ENCODE assay signal across 8 cellular contexts in genomic region chr4:185205073-185205472, GRCh38. TPM values are rescaled to one million over a fixed set of nuclear protein-coding genes. Genes with fewer than 3 reads are reported as not detected.
DNase-seq lines count a peak whose midpoint lies in the region; ATAC-seq and TF ChIP-seq lines count a peak whose summit lies in the region.
"Not testable (repeated sequence)": the region's sequence is repeated elsewhere in the genome, so short reads cannot be mapped to it uniquely, and the experiment has no call there.

No MANE protein-coding gene starts in this region.

- H3K4me3 Mint-ChIP-seq in CD4-positive, alpha-beta T cell: peak overlapping the region; percentile 92
- H3K4me3 Mint-ChIP-seq in activated T-cell treated with anti-CD3 and anti-CD28 coated beads, Interleukin-2, amount 50 U/mL, for 72 hours: peak overlapping the region; percentile 93 to 97
- H3K4me3 Mint-ChIP-seq in brain (peak overlapping the region; percentile 79 to 96 (median 90)), glutamatergic neuron (ENCODE audit: unreplicated experiment) (peak overlapping the region; percentile 18)

- TF ChIP-seq CTCF in CD4-positive, alpha-beta T cell (IDR thresholded peaks at IDR 0.05); SU-DHL-6 (IDR thresholded peaks at IDR 0.05; ENCODE audit: insufficient read depth, low read length, poor library complexity, severe bottlenecking); brain (conservative IDR thresholded peaks at IDR 0.05); glutamatergic neuron (IDR thresholded peaks at IDR 0.05; ENCODE audit: partially characterized antibody, unreplicated experiment); transverse colon (IDR thresholded peaks at IDR 0.05): not testable (repeated sequence)

- in situ Hi-C loops in GM23248 (cut with MboI): not testable (repeated sequence)
- in situ Hi-C loops in transverse colon (cut with MboI; ENCODE audit: low pct_ligation_motif_present in 1 of 4, low pct_unique_long_range_greater_than_20kb in 1 of 4, low sequenced_read_pairs in 3 of 4): loop anchor here in 1 of 4 donors (10.0 kb wide), 1 partner anchor 190 kb away; the partner anchor contains the start of genes ANKRD37 and LRP2BP

- not testable (repeated sequence) for ATAC-seq in CD4-positive, alpha-beta T cell (ENCODE audit: poor library complexity); activated T-cell treated with anti-CD3 and anti-CD28 coated beads, Interleukin-2, amount 50 U/mL, for 72 hours (replicated peaks in 1 of 2)

- peaks cover 25% of the 10 kb centered on the region for H3K36me3 Mint-ChIP-seq in CD4-positive, alpha-beta T cell (ENCODE audit: low read depth)
- H3K36me3 Mint-ChIP-seq in activated T-cell treated with anti-CD3 and anti-CD28 coated beads, Interleukin-2, amount 50 U/mL, for 72 hours (ENCODE audit: insufficient read depth in 2 of 2); brain; glutamatergic neuron (ENCODE audit: unreplicated experiment): not testable (repeated sequence)

- H3K9me3 Mint-ChIP-seq in CD4-positive, alpha-beta T cell; activated T-cell treated with anti-CD3 and anti-CD28 coated beads, Interleukin-2, amount 50 U/mL, for 72 hours; brain; glutamatergic neuron (ENCODE audit: unreplicated experiment): not testable (repeated sequence)

- H3K9me2 ChIP-seq in GM23248 (ENCODE audit: insufficient read depth); SU-DHL-6 (replicated peaks; ENCODE audit: insufficient read depth, low read length): not testable (repeated sequence)

- 78 to 79% methylated on average over 13 of the region's 13 CpGs for WGBS in GM23248 (ENCODE audit: low coverage in 1 of 2, low lambda C conversion rate in 2 of 2, missing lambda C conversion rate in 2 of 2), 2 experiments
- WGBS in transverse colon (ENCODE audit: low coverage in 1 of 2), 2 donors: 77 to 95% methylated on average over 10 to 13 of the region's 13 CpGs

- H3K27ac Mint-ChIP-seq in CD4-positive, alpha-beta T cell: peak overlapping the region; percentile 89
- not testable (repeated sequence) for H3K27ac Mint-ChIP-seq in activated T-cell treated with anti-CD3 and anti-CD28 coated beads, Interleukin-2, amount 50 U/mL, for 72 hours; glutamatergic neuron (ENCODE audit: unreplicated experiment)
- peak overlapping the region; percentile 90 to 96 (median 93) for H3K27ac Mint-ChIP-seq in brain

- not testable (repeated sequence) for TF ChIP-seq EP300 in transverse colon (IDR thresholded peaks at IDR 0.05; ENCODE audit: low read depth)

- H3F3A ChIP-seq in GM23248 (ENCODE audit: insufficient read depth) (peaks cover 25% of the 10 kb centered on the region), SU-DHL-6 (ENCODE audit: insufficient read depth) (peaks cover 26% of the 10 kb centered on the region)

- H3K4me1 ChIP-seq in GM23248 (ENCODE audit: insufficient read depth): peaks cover 18% of the 10 kb centered on the region
- peaks cover 16% of the 10 kb centered on the region for H3K4me1 ChIP-seq in neuron (ENCODE audit: insufficient read depth, low read length)
- peaks cover 13 to 30% (median 26%) of the 10 kb centered on the region in 4 donors for H3K4me1 ChIP-seq in transverse colon

- DNase-seq in CD4-positive, alpha-beta T cell; GM23248; activated T-cell treated with anti-CD3 and anti-CD28 coated beads, Interleukin-2, amount 50 U/mL, for 72 hours; glutamatergic neuron; transverse colon: not testable (repeated sequence)

- H4K20me1 ChIP-seq in GM23248 (ENCODE audit: insufficient read depth); SU-DHL-6 (ENCODE audit: low read depth, low read length): not testable (repeated sequence)

- not testable (repeated sequence) for H3K36me3 ChIP-seq in GM23248 (ENCODE audit: low read depth); SU-DHL-6 (ENCODE audit: low read length); neuron (ENCODE audit: insufficient read depth, low read length); transverse colon

- H3K27ac ChIP-seq in CD4-positive, alpha-beta T cell (ENCODE audit: low read depth, low read length); SU-DHL-6 (ENCODE audit: low read depth, low read length): not testable (repeated sequence)
- H3K27ac ChIP-seq in GM23248: peak overlapping the region; percentile 81; the same call in 1 of the 2 replicates
- peak overlapping the region; percentile 93 to 97 (median 96) for H3K27ac ChIP-seq in transverse colon

- H3K27me3 ChIP-seq in CD4-positive, alpha-beta T cell (ENCODE audit: control insufficient read depth, insufficient read depth, low read length); GM23248 (replicated peaks; ENCODE audit: insufficient read depth); SU-DHL-6 (ENCODE audit: low read length); neuron (ENCODE audit: insufficient read depth, low read length); transverse colon: not testable (repeated sequence)

- H3K4me2 ChIP-seq in GM23248 (ENCODE audit: unreplicated experiment) (peak overlapping the region; percentile 96), SU-DHL-6 (ENCODE audit: low read depth, low read length, poor library complexity, severe bottlenecking) (peak overlapping the region; percentile 99)

- H3K79me2 ChIP-seq in GM23248 (ENCODE audit: insufficient read depth): peaks cover 46% of the 10 kb centered on the region
- H3K79me2 ChIP-seq in SU-DHL-6 (ENCODE audit: insufficient read depth, low read length): peaks cover 39% of the 10 kb centered on the region

- intact Hi-C loops in CD4-positive, alpha-beta T cell (cut with DNase I, micrococcal nuclease): loop anchor here (2.0 to 10.0 kb wide), 7 partner anchors 192 to 1760 kb away; partner anchors contain the start of genes ACSL1 (in 1 of the 2), ANKRD37 (in 1 of the 2), CCDC110 (in 1 of the 2) and CDKN2AIP (in 1 of the 2)
- intact Hi-C loops in transverse colon (cut with DNase I; ENCODE audit: low total_unique reads): loop anchor here (5.0 kb wide), 1 partner anchor 192 kb away; the partner anchor contains the start of genes ANKRD37 and LRP2BP

- POLR2A ChIA-PET in CD4-positive, alpha-beta T cell (lab: Charles Lee): interaction anchor here (0.9 to 1.3 kb wide), 3 partner anchors 62 to 220 kb away, joined by 3 to 8 read pairs (median 6); partner anchors contain the start of genes ANKRD37, LRP2BP and SLC25A4

- H3K9me3 ChIP-seq in CD4-positive, alpha-beta T cell (ENCODE audit: control insufficient read depth, low read length); GM23248 (ENCODE audit: low read depth); SU-DHL-6 (ENCODE audit: insufficient read depth, low read length); neuron (ENCODE audit: low read length); transverse colon: not testable (repeated sequence)

- H3K4me3 ChIP-seq in GM23248 (peak overlapping the region; percentile 88; the same call in 1 of the 2 replicates), SU-DHL-6 (ENCODE audit: insufficient read depth, low read length, poor library complexity, severe bottlenecking) (peak overlapping the region; percentile 67), neuron (ENCODE audit: low read length) (peak overlapping the region; percentile 60)
- not testable (repeated sequence) for H3K4me3 ChIP-seq in transverse colon

- not testable (repeated sequence) for TF ChIP-seq POLR2A in transverse colon (IDR thresholded peaks at IDR 0.05)

- peak overlapping the region; percentile 92 for H3K9ac ChIP-seq in GM23248
- H3K9ac ChIP-seq in SU-DHL-6 (ENCODE audit: low read length): peak overlapping the region; percentile 81

- peaks cover 59% of the 10 kb centered on the region for H3K4me1 Mint-ChIP-seq in CD4-positive, alpha-beta T cell (ENCODE audit: low read depth)
- peaks cover 47% of the 10 kb centered on the region for H3K4me1 Mint-ChIP-seq in activated T-cell treated with anti-CD3 and anti-CD28 coated beads, Interleukin-2, amount 50 U/mL, for 72 hours (ENCODE audit: low read depth)
- H3K4me1 Mint-ChIP-seq in brain: peaks cover 48% of the 10 kb centered on the region
- not testable (repeated sequence) for H3K4me1 Mint-ChIP-seq in glutamatergic neuron (ENCODE audit: low read depth, unreplicated experiment)

- H2AFZ ChIP-seq in GM23248: peak overlapping the region; percentile 98
- H2AFZ ChIP-seq in SU-DHL-6 (ENCODE audit: low read depth, low read length, severe bottlenecking); neuron (ENCODE audit: low read depth, low read length): not testable (repeated sequence)

- not testable (repeated sequence) for H3K27me3 Mint-ChIP-seq in CD4-positive, alpha-beta T cell; activated T-cell treated with anti-CD3 and anti-CD28 coated beads, Interleukin-2, amount 50 U/mL, for 72 hours (ENCODE audit: low read depth); brain
- peaks cover 12% of the 10 kb centered on the region for H3K27me3 Mint-ChIP-seq in glutamatergic neuron (ENCODE audit: unreplicated experiment)

- CTCF ChIA-PET in CD4-positive, alpha-beta T cell (lab: Charles Lee): interaction anchor here (0.8 kb wide), 1 partner anchor 21 kb away, joined by 3 read pairs; no protein-coding TSS in a partner anchor

RNA-seq across cellular contexts. Expression of gene CFAP97, which starts 1.3 kb away (rescaled TPM):
- 10 to 100 TPM; 24.5 to 26.6 TPM for total RNA-seq in CD4-positive, alpha-beta T cell
- 44.0 and 46.3 TPM in 2 replicates for total RNA-seq in GM23248 (2014; rRNA removed; shearing (Covaris generic))
- polyA plus RNA-seq in GM23248 (2016; fragmentation: Nextera tagmentation; extraction: Ambion mirVana) (49.2 and 50.8 TPM in 2 replicates), brain (ENCODE audit: insufficient read depth, low read depth, low replicate concordance) (6.2 TPM)
- 10 to 100 TPM; 47.3 to 51.8 TPM for total RNA-seq in activated T-cell treated with anti-CD3 and anti-CD28 coated beads, Interleukin-2, amount 50 U/mL, for 72 hours
- total RNA-seq in glutamatergic neuron (ENCODE audit: unreplicated experiment) (28.4 TPM), transverse colon (10 to 100 TPM in 2 of 4 donors, 1 to 10 TPM in 2; 4.6 to 17.1 (median 9.3) TPM)

RNA-seq across cellular contexts. Expression of gene SNX25, which starts 4.3 kb away (rescaled TPM):
- 1 to 10 TPM; 7.9 to 9.1 TPM for total RNA-seq in CD4-positive, alpha-beta T cell
- total RNA-seq in GM23248 (2014; rRNA removed; shearing (Covaris generic)): 23.6 and 50.0 TPM in 2 replicates
- polyA plus RNA-seq in GM23248 (2016; fragmentation: Nextera tagmentation; extraction: Ambion mirVana): 7.1 and 8.2 TPM in 2 replicates
- total RNA-seq in activated T-cell treated with anti-CD3 and anti-CD28 coated beads, Interleukin-2, amount 50 U/mL, for 72 hours: 10 to 100 TPM; 15.8 to 17.9 TPM
- polyA plus RNA-seq in brain (ENCODE audit: insufficient read depth, low read depth, low replicate concordance): 2.2 TPM
- total RNA-seq in glutamatergic neuron (ENCODE audit: unreplicated experiment): 27.5 TPM
- 10 to 100 TPM; 17.1 to 68.5 (median 19.5) TPM for total RNA-seq in transverse colon

Comparison
In these comparisons a context has a peak if more than half of its experiments do, and no peak if none do; other contexts are left out.
1. H3K4me3 Mint-ChIP-seq: peak in every context shown above with its lines; median percentile 95 in activated T-cell treated with anti-CD3 and anti-CD28 coated beads, Interleukin-2, amount 50 U/mL, for 72 hours; 92 in CD4-positive, alpha-beta T cell; 90 in brain; 18 in glutamatergic neuron.